ENCODE assay signal across 15 cellular contexts in the genomic region with DNA sequence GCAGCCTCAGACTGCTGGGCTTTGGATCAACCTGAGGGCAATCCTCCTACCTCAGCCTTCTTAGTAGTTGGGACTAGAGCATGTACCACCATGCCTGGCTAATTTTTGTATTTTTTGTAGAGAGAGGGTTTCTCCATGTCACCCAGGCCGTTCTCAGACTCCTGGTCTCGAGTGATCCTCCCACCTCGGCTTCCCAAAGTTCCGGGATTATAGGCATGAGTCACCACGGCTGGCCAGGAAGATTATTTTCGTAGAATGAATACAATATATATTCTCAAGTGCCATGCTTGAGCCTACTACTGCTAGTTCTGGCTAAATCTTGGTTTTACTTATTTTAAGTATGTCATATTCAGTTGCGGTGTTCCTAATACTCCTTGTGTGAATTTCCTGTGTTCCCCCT.
"Had no signal": no experiment of that assay in that cellular context is flagged by ENCODE, and none has a peak within 500 bp of the region (broad histone marks: within the 10 kb centered on the region; RNA-seq: fewer than 3 reads in every experiment).

No MANE protein-coding gene starts in this region.

- H3K4me3 ChIP-seq: gastroesophageal sphincter, suprapubic skin, upper lobe of right lung had no signal

- ATAC-seq: activated T-cell treated with anti-CD3 and anti-CD28 coated beads, Interleukin-2, amount 50 U/mL, for 72 hours; gastroesophageal sphincter; left lobe of liver; naive thymus-derived CD8-positive, alpha-beta T cell; stimulated activated naive CD8-positive, alpha-beta T cell treated with anti-CD3 and anti-CD28 coated beads, Interleukin-15, Interleukin-2, amounts not matched to agents 100 U/mL and 50 U/mL, for 24 hours; upper lobe of right lung had no signal

- H3K27ac ChIP-seq: gastroesophageal sphincter, neutrophil, suprapubic skin, upper lobe of right lung had no signal

- H3K4me1 ChIP-seq: upper lobe of right lung had no signal

- H3K27me3 ChIP-seq: gastroesophageal sphincter, neutrophil, suprapubic skin, upper lobe of right lung had no signal

- DNase-seq: activated CD4-positive, alpha-beta T cell treated with anti-CD3 and anti-CD28 coated beads, Interleukin-2, amount 10 ng/mL, durations not matched to agents 7 days and 5 days; activated CD8-positive, alpha-beta memory T cell treated with anti-CD3 and anti-CD28 coated beads, Interleukin-2, amount 50 U/mL, for 48 hours; activated gamma-delta T cell; activated T-cell treated with anti-CD3 and anti-CD28 coated beads, Interleukin-2, amount 50 U/mL, for 72 hours; amygdala; erythroblast; islet precursor cell; naive thymus-derived CD8-positive, alpha-beta T cell; retina; stimulated activated naive CD8-positive, alpha-beta T cell treated with anti-CD3 and anti-CD28 coated beads, Interleukin-15, Interleukin-2, amounts not matched to agents 100 U/mL and 50 U/mL, for 24 hours; upper lobe of right lung had no signal

- H3K9me3 ChIP-seq: gastroesophageal sphincter, neutrophil, suprapubic skin, upper lobe of right lung had no signal

- H3K36me3 ChIP-seq: gastroesophageal sphincter, neutrophil, suprapubic skin, upper lobe of right lung had no signal
